9 cellular contexts compared by ENCODE assay signal in the genomic region with DNA sequence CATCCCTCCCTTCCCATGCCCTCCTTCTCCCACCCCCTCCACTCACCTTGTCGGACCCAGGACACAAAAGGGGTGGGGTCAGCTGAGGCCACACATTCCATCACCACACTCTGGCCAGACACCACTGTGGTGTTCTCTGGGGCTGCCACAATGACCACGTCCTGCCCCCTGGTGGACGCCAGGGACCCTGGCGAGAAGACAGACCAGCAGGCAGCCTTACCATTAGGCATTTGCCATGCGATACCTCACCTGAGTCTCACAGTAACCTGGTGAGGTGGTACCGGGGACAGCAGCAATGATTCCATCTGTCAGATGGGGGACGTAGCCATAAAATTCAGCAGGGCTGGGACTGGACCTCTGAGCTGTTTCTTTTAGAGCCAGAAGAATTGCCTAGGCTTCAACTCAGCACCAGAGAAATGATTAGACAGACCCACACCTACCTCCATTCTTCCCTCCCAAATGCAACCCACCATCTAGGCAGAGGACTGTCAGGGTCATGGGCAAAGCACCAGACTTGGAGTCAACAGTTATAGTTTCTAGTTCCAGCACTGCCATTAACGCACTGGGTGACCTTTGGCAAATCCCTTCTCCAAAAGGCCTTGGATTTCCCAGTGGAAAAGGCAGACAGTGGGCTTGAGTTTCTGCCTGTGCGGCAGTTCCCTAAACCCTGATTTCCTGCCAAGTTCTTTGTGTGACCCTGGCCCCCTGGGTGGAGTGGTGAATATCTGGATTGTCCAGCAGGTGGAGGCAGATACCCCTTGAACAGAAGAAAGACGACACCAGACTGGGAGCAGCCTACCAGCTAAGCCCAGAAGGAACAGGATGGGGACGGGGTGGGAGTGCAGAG. TPM values are rescaled to one million over a fixed set of nuclear protein-coding genes. Genes with fewer than 3 reads are reported as not detected.
DNase-seq lines count a peak whose midpoint lies in the region; ATAC-seq, FAIRE-seq and TF ChIP-seq lines count a peak whose summit lies in the region.
"Had no signal": no experiment of that assay in that cellular context is flagged by ENCODE, and none has a peak within 500 bp of the region (broad histone marks: within the 10 kb centered on the region; RNA-seq: fewer than 3 reads in every experiment).

No MANE protein-coding gene starts in this region.

- no peaks in the 10 kb centered on the region for H3K36me3 ChIP-seq in pancreas

- peak; percentile 30 to 80 (median 64) for TF ChIP-seq CTCF in pancreas (IDR thresholded peaks at IDR 0.05)

- peaks cover 0 to 12% (median 7%) of the 10 kb centered on the region in 3 donors for H3K4me1 ChIP-seq in pancreas

- WGBS in pancreas, 2 donors: 12 to 14% methylated on average over 11 of the region's 11 CpGs

- H3K4me3 ChIP-seq in pancreas: no peak overlapping the region

- no peaks in the 10 kb centered on the region for H3K27me3 ChIP-seq in pancreas

- intact Hi-C loops in pancreas (cut with DNase I): no loop called here

- H3K27ac ChIP-seq in pancreas: no peak overlapping the region

- no peaks in the 10 kb centered on the region for H3K9me3 ChIP-seq in pancreas

- ATAC-seq in pancreas: peak; percentile 90 to 94 (median 94)
- no peak for ATAC-seq in GM19455 (IDR thresholded peaks at IDR 0.05; ENCODE audit: unreplicated experiment)
- no peak for ATAC-seq in GM19467 (IDR thresholded peaks at IDR 0.05; ENCODE audit: unreplicated experiment)

- no peak for FAIRE-seq in pancreas (lab: Jason Lieb, UNC)

- DNase-seq in DMS53 treated with DMSO at 0.1 percent for 48 hours (lab: John Stamatoyannopoulos, UW; ENCODE audit: unreplicated experiment) (peak; percentile 20), LHCN-M2 (ENCODE audit: low read depth) (peak; percentile 71), OCI-M2 (lab: John Stamatoyannopoulos, UW; ENCODE audit: unreplicated experiment) (peak; percentile 13), germinal center (ENCODE audit: low spot score) (peak; percentile 81), pancreas (peak; percentile 57 to 87 (median 74))
- peak; percentile 20 for DNase-seq in activated T-helper 9 cell treated with anti-CD3 and anti-CD28 coated beads, Interleukin-2, amount 50 U/mL, for 16 hours (ENCODE audit: low read depth)

RNA-seq across cellular contexts. Expression of a gene that starts 21.8 kb away (rescaled TPM):
- total RNA-seq in LHCN-M2 (2014; rRNA removed) (6.5 and 7.7 TPM in 2 replicates), pancreas (1 to 10 TPM in 2 of 6 donors, under 1 TPM in 4; 0.22 to 2.2 (median 0.52) TPM)
- polyA plus RNA-seq in LHCN-M2 (2012): 7.5 TPM
- polyA plus RNA-seq in pancreas: under 1 TPM; 0.23 to 0.26 TPM

RNA-seq across cellular contexts. Expression of a gene that starts 23.2 kb away (rescaled TPM):
- total RNA-seq in LHCN-M2 (2014; rRNA removed) (not detected in 2 replicates), pancreas (under 1 TPM in 1 of 6 donors, not detected in 5; 0.32 TPM)
- 0.10 TPM for polyA plus RNA-seq in LHCN-M2 (2012)
- not detected for polyA plus RNA-seq in pancreas
- total RNA-seq: activated CD8-positive, alpha-beta memory T cell treated with anti-CD3 and anti-CD28 coated beads for 36 hours had no signal

Comparison
In these comparisons a context has a peak if more than half of its experiments do, and no peak if none do; other contexts are left out.
1. DNase-seq: peak in every context shown above with its lines; median percentile 81 in germinal center; 74 in pancreas; 71 in LHCN-M2; 20 in DMS53 treated with DMSO at 0.1 percent for 48 hours; 20 in activated T-helper 9 cell treated with anti-CD3 and anti-CD28 coated beads, Interleukin-2, amount 50 U/mL, for 16 hours; 13 in OCI-M2.
2. ATAC-seq: peak in pancreas (4 of 4); none in GM19455 (single experiment) and GM19467 (single experiment).